ENCODE assay signal across 8 cellular contexts in genomic region chr3:119034256-119035013, GRCh38. TPM values are rescaled to one million over a fixed set of nuclear protein-coding genes. Genes with fewer than 3 reads are reported as not detected.
DNase-seq lines count a peak whose midpoint lies in the region; ATAC-seq and TF ChIP-seq lines count a peak whose summit lies in the region.

Gene IGSF11, minus strand, starts transcription at chr3:119034846. Its CDS starts 264 bp downstream, at chr3:119034582.

- no peak within 1 kb of the TSS for H2BK20ac ChIP-seq in IMR-90 (ENCODE audit: low read depth, low read length)

- H3K27ac Mint-ChIP-seq in activated naive CD4-positive, alpha-beta T cell treated with anti-CD3 and anti-CD28 coated beads, Interleukin-2, amount 50 U/mL, for 72 hours: no peak within 1 kb of the TSS

- peak within 1 kb of the TSS; percentile 82 for H2AFZ ChIP-seq in IMR-90 (replicated peaks; ENCODE audit: low read length, poor library complexity)

- H3K9me1 ChIP-seq in IMR-90 (ENCODE audit: insufficient read depth, low read length): no peaks in the 10 kb centered on the region

- TF ChIP-seq POLR2A in IMR-90 (IDR thresholded peaks at IDR 0.05; ENCODE audit: low read depth, low read length) (no peak), transverse colon (IDR thresholded peaks at IDR 0.05) (no peak)

- intact Hi-C loops in IMR-90 (cut with micrococcal nuclease) (loop anchor here (2.0 to 10.0 kb wide), 2 partner anchors 152 to 210 kb away; partner anchors contain the start of gene B4GALT4), posterior cingulate gyrus (cut with DNase I) (loop anchor here (1.0 to 2.0 kb wide), 3 partner anchors 42 to 149 kb away; no protein-coding TSS in a partner anchor), transverse colon (cut with DNase I; ENCODE audit: low total_unique reads) (loop anchor here (10.0 kb wide), 1 partner anchor 150 kb away; no protein-coding TSS in a partner anchor)

- no peaks in the 10 kb centered on the region for H3K9me3 ChIP-seq in IMR-90 (ENCODE audit: control insufficient read depth, insufficient read depth, low read length)
- no peaks in the 10 kb centered on the region for H3K9me3 ChIP-seq in SK-N-MC (ENCODE audit: low read depth, low read length)
- no peaks in the 10 kb centered on the region for H3K9me3 ChIP-seq in cardiac muscle cell (ENCODE audit: low read depth)
- H3K9me3 ChIP-seq in transverse colon: no peaks in the 10 kb centered on the region

- peaks cover 17% of the 10 kb centered on the region for H3K27me3 ChIP-seq in IMR-90 (ENCODE audit: control insufficient read depth, insufficient read depth, low read length)
- peaks cover 43% of the 10 kb centered on the region for H3K27me3 ChIP-seq in cardiac muscle cell
- peaks cover 68% of the 10 kb centered on the region for H3K27me3 ChIP-seq in transverse colon

- no peak within 1 kb of the TSS for H4K91ac ChIP-seq in IMR-90 (ENCODE audit: insufficient read depth, low read depth, low read length)

- H3K4me1 ChIP-seq in IMR-90 (ENCODE audit: control insufficient read depth, insufficient read depth, low read length) (no peaks in the 10 kb centered on the region), cardiac muscle cell (ENCODE audit: low read depth) (no peaks in the 10 kb centered on the region), transverse colon (peaks cover 0 to 9% (median 7%) of the 10 kb centered on the region in 4 donors)

- no peak within 1 kb of the TSS for H4K5ac ChIP-seq in IMR-90 (ENCODE audit: low read depth, low read length)

- H3K14ac ChIP-seq in IMR-90 (replicated peaks; ENCODE audit: low read depth, low read length): no peak within 1 kb of the TSS

- CTCF ChIA-PET in IMR-90 (lab: Yijun Ruan, JAX): interaction anchor here (0.5 to 2.3 kb wide), 11 partner anchors 9 to 1798 kb away, joined by 3 to 29 read pairs (median 4); no protein-coding TSS in a partner anchor

- H3K36me3 ChIP-seq in IMR-90 (ENCODE audit: control insufficient read depth, insufficient read depth, low read length) (no peaks in the 10 kb centered on the region), SK-N-MC (ENCODE audit: insufficient read depth, low read length) (no peaks in the 10 kb centered on the region), cardiac muscle cell (no peaks in the 10 kb centered on the region), transverse colon (no peaks in the 10 kb centered on the region)

- H3K4me2 ChIP-seq in IMR-90 (ENCODE audit: low read depth, low read length): peak within 1 kb of the TSS; percentile 87

- TF ChIP-seq EP300 in transverse colon (IDR thresholded peaks at IDR 0.05; ENCODE audit: low read depth): no peak

- H4K8ac ChIP-seq in IMR-90 (ENCODE audit: low read depth in 2 of 2, low read length in 2 of 2): no peak within 1 kb of the TSS

- no peaks in the 10 kb centered on the region for H3K36me3 Mint-ChIP-seq in activated naive CD4-positive, alpha-beta T cell treated with anti-CD3 and anti-CD28 coated beads, Interleukin-2, amount 50 U/mL, for 72 hours

- H4K20me1 ChIP-seq in IMR-90 (ENCODE audit: insufficient read depth, low read length): no peaks in the 10 kb centered on the region

- DNase-seq in DMS153 treated with DMSO at 0.1 percent for 48 hours (lab: John Stamatoyannopoulos, UW; ENCODE audit: unreplicated experiment) (peak; percentile 13), IMR-90 (peak; percentile 20), SK-N-MC (ENCODE audit: low read depth, low spot score) (no peak), cardiac muscle cell (ENCODE audit: low read depth in 1 of 2, low spot score in 1 of 2) (peak; percentile 50 to 81), posterior cingulate gyrus (peak; percentile 80 to 98 (median 88)), transverse colon (peak; percentile 45)
- DNase-seq in activated naive CD4-positive, alpha-beta T cell treated with anti-CD3 and anti-CD28 coated beads, Interleukin-2, amount 50 U/mL, for 72 hours (ENCODE audit: low spot score in 2 of 2): peak; percentile 64 to 74

- H2BK120ac ChIP-seq in IMR-90 (ENCODE audit: low read depth, low read length): no peak within 1 kb of the TSS

- H3K4me3 ChIP-seq in IMR-90 (ENCODE audit: insufficient read depth, low read depth, low read length): peak within 1 kb of the TSS; percentile 65
- peak within 1 kb of the TSS; percentile 77 for H3K4me3 ChIP-seq in SK-N-MC
- peak within 1 kb of the TSS; percentile 52 for H3K4me3 ChIP-seq in cardiac muscle cell
- peak within 1 kb of the TSS; percentile 45 to 59 (median 52) for H3K4me3 ChIP-seq in transverse colon

- H3K4ac ChIP-seq in IMR-90 (ENCODE audit: low read depth, low read length): no peak within 1 kb of the TSS

- no peak within 1 kb of the TSS for H3K18ac ChIP-seq in IMR-90 (ENCODE audit: low read depth, low read length)

- BruUV-seq in IMR-90 (replicated peaks; lab: Mats Ljungman, UMichigan): no TSS peak

- no peak within 1 kb of the TSS for H2AK5ac ChIP-seq in IMR-90 (ENCODE audit: low read depth, low read length)

- peak; percentile 99 for ATAC-seq in GM21526 (IDR thresholded peaks at IDR 0.05; ENCODE audit: low FRiP score, unreplicated experiment)
- ATAC-seq in IMR-90 (ENCODE audit: low read depth): peak; percentile 96
- ATAC-seq in activated naive CD4-positive, alpha-beta T cell treated with anti-CD3 and anti-CD28 coated beads, Interleukin-2, amount 50 U/mL, for 72 hours: peak; percentile 95 to 97

- H3K27ac ChIP-seq in IMR-90 (ENCODE audit: insufficient read depth, low read length) (no peak within 1 kb of the TSS), SK-N-MC (no peak within 1 kb of the TSS), cardiac muscle cell (no peak within 1 kb of the TSS), transverse colon (peak within 1 kb of the TSS in 3 of 4 donors; percentile 20 to 40 (median 36))

- TF ChIP-seq RAD21 in IMR-90 (IDR thresholded peaks at IDR 0.05; ENCODE audit: low read length): peak; percentile 8; the same call in 1 of the 2 replicates

- 3% methylated on average over 13 of the region's 80 CpGs; no CpG with 5 or more reads in 1 of the 2 experiments for WGBS in IMR-90 (ENCODE audit: extremely low coverage in 2 of 2, insufficient read length in 1 of 2), 2 experiments
- WGBS in transverse colon (ENCODE audit: low coverage in 1 of 2), 2 donors: 1% methylated on average over 43 of the region's 80 CpGs; no CpG with 5 or more reads in 1 of the 2 donors

- no peaks in the 10 kb centered on the region for H3K79me1 ChIP-seq in IMR-90 (ENCODE audit: low read depth in 1 of 2, low read length in 2 of 2)

- no peak within 1 kb of the TSS for H2AK9ac ChIP-seq in IMR-90 (replicated peaks; ENCODE audit: low read depth, low read length, poor library complexity)

- peak; percentile 54 for TF ChIP-seq CTCF in IMR-90 (conservative IDR thresholded peaks at IDR 0.05; ENCODE audit: low read depth, low read length)
- peak; percentile 40 for TF ChIP-seq CTCF in cardiac muscle cell (IDR thresholded peaks at IDR 0.05; ENCODE audit: low read depth, low read length)
- TF ChIP-seq CTCF in transverse colon (IDR thresholded peaks at IDR 0.05): peak in 3 of 5 experiments; percentile 15 to 39 (median 32)

- H2BK15ac ChIP-seq in IMR-90 (ENCODE audit: low read depth, low read length): no peak within 1 kb of the TSS

- no peaks in the 10 kb centered on the region for H3K9me3 Mint-ChIP-seq in activated naive CD4-positive, alpha-beta T cell treated with anti-CD3 and anti-CD28 coated beads, Interleukin-2, amount 50 U/mL, for 72 hours

- H2BK5ac ChIP-seq in IMR-90 (ENCODE audit: low read depth, low read length, poor library complexity, severe bottlenecking): no peak within 1 kb of the TSS

- no peak within 1 kb of the TSS for H3K9ac ChIP-seq in IMR-90 (ENCODE audit: low read depth, low read length)
- no peak within 1 kb of the TSS for H3K9ac ChIP-seq in SK-N-MC (ENCODE audit: insufficient read length)

- no peak within 1 kb of the TSS for H3K23ac ChIP-seq in IMR-90 (ENCODE audit: low read depth, low read length)

- no peak within 1 kb of the TSS for H3K56ac ChIP-seq in IMR-90 (ENCODE audit: extremely low read depth, insufficient read depth, low read length)

- dilution Hi-C loops in IMR-90 (cut with HindIII; ENCODE audit: low sequenced_read_pairs, unreplicated experiment): no loop called here

- in situ Hi-C loops in IMR-90 (cut with MboI; ENCODE audit: low sequenced_read_pairs) (no loop called here), transverse colon (cut with MboI; ENCODE audit: low pct_ligation_motif_present in 1 of 4, low pct_unique_long_range_greater_than_20kb in 1 of 4, low sequenced_read_pairs in 3 of 4) (loop anchor here in 1 of 4 donors (10.0 kb wide), 1 partner anchor 150 kb away; no protein-coding TSS in a partner anchor)

- POLR2A ChIA-PET in IMR-90 (lab: Charles Lee; ENCODE audit: unreplicated experiment): no interaction called here

TF ChIP-seq in IMR-90, 13 proteins besides CTCF, POLR2A, EP300 and RAD21:
- no peak for TF ChIP-seq USF2 (IDR thresholded peaks at IDR 0.05; ENCODE audit: low read depth, low read length)
- 0 out of 2 replicates have a peak, but pooled peaks have one; percentile 23 for TF ChIP-seq SMC3 (IDR thresholded peaks at IDR 0.05; ENCODE audit: low read depth, low read length)
TF ChIP-seq in IMR-90: peak in this region for 1.

RNA-seq across cellular contexts. Expression of gene IGSF11, which starts in this region (rescaled TPM):
- total RNA-seq in IMR-90 (2012; rRNA removed) (0.18 TPM in 1 of 2 replicates, not detected in the other), cardiac muscle cell (0.74 and 2.0 TPM in 2 replicates), transverse colon (under 1 TPM; 0.27 to 0.95 (median 0.59) TPM)
- polyA plus RNA-seq in IMR-90 (2012; rRNA removed) (0.06 TPM in 1 of 2 replicates, not detected in the other), cardiac muscle cell (0.46 and 0.74 TPM in 2 replicates)
- not detected in 2 replicates for polyA plus RNA-seq in IMR-90 (2012; cell fraction: cytosol; rRNA removed)
- polyA plus RNA-seq in IMR-90 (2012; cell fraction: nucleus; rRNA removed; ENCODE audit: low replicate concordance): 0.07 and 0.32 TPM in 2 replicates
- not detected for total RNA-seq in activated naive CD4-positive, alpha-beta T cell treated with anti-CD3 and anti-CD28 coated beads, Interleukin-2, amount 50 U/mL, for 72 hours

Comparison
In these comparisons a context has a peak if more than half of its experiments do, and no peak if none do; other contexts are left out.
1. Peak in DNase-seq, ATAC-seq, H3K4me3 ChIP-seq and H3K4me2 ChIP-seq in IMR-90; RNA of the gene not detected or under 1 TPM.
2. Peak in DNase-seq and ATAC-seq in activated naive CD4-positive, alpha-beta T cell treated with anti-CD3 and anti-CD28 coated beads, Interleukin-2, amount 50 U/mL, for 72 hours; RNA of the gene not detected or under 1 TPM.
3. Peak in DNase-seq, H3K4me3 ChIP-seq and H3K27ac ChIP-seq in transverse colon; RNA of the gene not detected or under 1 TPM.